Comparison of ENCODE assay signal across 14 cellular contexts in the genomic region with DNA sequence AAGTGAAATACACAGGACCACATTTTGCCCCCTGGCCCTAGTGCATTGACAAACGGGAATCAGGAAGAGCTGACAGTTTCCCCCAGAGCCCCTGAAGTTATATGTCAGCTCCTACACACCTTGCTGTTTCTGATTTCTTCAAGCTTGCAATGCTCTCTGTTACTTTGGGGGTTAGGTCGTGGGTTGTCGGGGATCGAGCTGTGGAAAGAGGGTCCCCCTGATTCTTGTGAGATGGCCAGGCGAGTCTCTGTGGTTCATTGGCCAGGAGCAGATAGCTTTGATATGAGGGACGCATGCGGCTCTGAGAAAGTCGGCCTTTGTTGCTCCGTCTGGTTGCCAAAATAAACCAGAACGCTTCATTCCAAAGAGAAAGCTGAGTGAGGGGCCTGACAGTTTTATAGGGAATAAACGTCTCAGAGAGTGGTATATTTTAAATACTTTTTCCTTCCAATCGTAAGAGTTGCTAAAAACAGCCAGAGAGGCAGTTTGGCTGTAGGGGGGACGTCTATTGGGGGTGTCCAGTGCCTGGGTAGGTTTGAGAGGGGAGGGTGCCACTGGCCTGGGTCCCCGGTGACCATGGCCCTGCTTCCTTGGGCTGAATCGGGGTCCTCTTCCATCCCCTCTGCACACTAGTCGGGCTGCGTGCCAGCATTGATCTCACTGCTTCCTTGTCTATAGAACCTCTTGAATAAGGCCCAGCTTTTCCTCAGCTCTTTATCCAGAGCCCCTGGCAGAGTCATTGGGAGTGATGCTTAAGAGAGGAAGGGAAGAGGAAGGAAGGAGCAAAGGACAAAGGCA. TPM values are rescaled to one million over a fixed set of nuclear protein-coding genes. Genes with fewer than 3 reads are reported as not detected.
DNase-seq lines count a peak whose midpoint lies in the region; TF ChIP-seq lines count a peak whose summit lies in the region.
"Had no signal": no experiment of that assay in that cellular context is flagged by ENCODE, and none has a peak within 500 bp of the region (broad histone marks: within the 10 kb centered on the region; RNA-seq: fewer than 3 reads in every experiment).

No MANE protein-coding gene starts in this region.

- no peak for TF ChIP-seq POLR2A in breast epithelium (IDR thresholded peaks at IDR 0.05)
- no peak for TF ChIP-seq POLR2A in stomach (IDR thresholded peaks at IDR 0.05)

- H3K4me3 Mint-ChIP-seq in MCF 10A (ENCODE audit: unreplicated experiment): no peak overlapping the region
- peak overlapping the region in 4 of 5 donors; percentile 11 to 69 (median 20) for H3K4me3 Mint-ChIP-seq in immature natural killer cell

- H3K9me3 Mint-ChIP-seq in MCF 10A (ENCODE audit: unreplicated experiment) (no peaks in the 10 kb centered on the region), immature natural killer cell (no peaks in the 10 kb centered on the region)

- H3K27ac Mint-ChIP-seq in MCF 10A (ENCODE audit: low read depth, unreplicated experiment): peak overlapping the region; percentile 17
- peak overlapping the region; percentile 91 to 97 (median 92) for H3K27ac Mint-ChIP-seq in immature natural killer cell

- no peaks in the 10 kb centered on the region for H3K9me3 ChIP-seq in breast epithelium
- no peaks in the 10 kb centered on the region for H3K9me3 ChIP-seq in stomach
- H3K9me3 ChIP-seq: psoas muscle had no signal

- H3K27me3 Mint-ChIP-seq in MCF 10A (ENCODE audit: insufficient read depth, unreplicated experiment): no peaks in the 10 kb centered on the region
- H3K27me3 Mint-ChIP-seq in immature natural killer cell (ENCODE audit: low read depth in 3 of 3): peaks cover 0 to 10% (median 2%) of the 10 kb centered on the region in 3 donors

- WGBS in stomach, 5 donors: 67 to 75% (median 70%) methylated on average over 17 of the region's 17 CpGs

- H3K4me1 ChIP-seq in breast epithelium: no peaks in the 10 kb centered on the region
- H3K4me1 ChIP-seq in stomach: peaks cover 4 to 67% (median 37%) of the 10 kb centered on the region in 4 donors
- H3K4me1 ChIP-seq: psoas muscle had no signal

- BruUV-seq in MCF 10A (replicated peaks; lab: Mats Ljungman, UMichigan): no TSS peak

- H3K36me3 Mint-ChIP-seq in MCF 10A (ENCODE audit: insufficient read depth, unreplicated experiment) (peaks cover 68% of the 10 kb centered on the region), immature natural killer cell (peaks cover 7 to 61% (median 20%) of the 10 kb centered on the region in 3 donors)

- TF ChIP-seq CTCF in MCF 10A (IDR thresholded peaks at IDR 0.05; ENCODE audit: unreplicated experiment) (no peak), breast epithelium (IDR thresholded peaks at IDR 0.05) (no peak), stomach (IDR thresholded peaks at IDR 0.05) (no peak)

- no peak overlapping the region for H3K4me3 ChIP-seq in breast epithelium
- no peak overlapping the region for H3K4me3 ChIP-seq in stomach
- H3K4me3 ChIP-seq: psoas muscle had no signal

- DNase-seq in MCF 10A (ENCODE audit: unreplicated experiment): no peak
- no peak for DNase-seq in breast epithelium (ENCODE audit: low spot score in 2 of 2)
- DNase-seq in activated CD8-positive, alpha-beta memory T cell treated with anti-CD3 and anti-CD28 coated beads, Interleukin-2, amount 50 U/mL, for 48 hours: peak; percentile 58
- no peak for DNase-seq in immature natural killer cell
- DNase-seq in stomach: no peak
- DNase-seq in COLO668 (lab: John Stamatoyannopoulos, UW; ENCODE audit: unreplicated experiment): no peak
- no peak for DNase-seq in NCI-H2196 treated with DMSO at 0.1 percent for 48 hours (lab: John Stamatoyannopoulos, UW; ENCODE audit: unreplicated experiment)
- DNase-seq in activated effector memory CD4-positive, alpha-beta T cell treated with anti-CD3 and anti-CD28 coated beads, Interleukin-2, amount 50 U/mL, for 16 hours: no peak
- DNase-seq: mesendoderm; NCI-H1694 treated with DMSO at 0.1 percent for 48 hours; NCI-H774; psoas muscle; SHP77; stimulated activated CD4-positive, alpha-beta T cell treated with anti-CD3 and anti-CD28 coated beads, Interleukin-1b, Interleukin-23, amount 100 ng/mL, for 48 hours had no signal

- POLR2A ChIA-PET in MCF 10A (lab: Yijun Ruan, JAX): interaction anchor here (1.1 kb wide), 1 partner anchor 28 kb away, joined by 3 read pairs; no protein-coding TSS in a partner anchor

- H3K27ac ChIP-seq in breast epithelium (peak overlapping the region in 1 of 2 donors; percentile 14), stomach (peak overlapping the region in 3 of 5 donors; percentile 14 to 66 (median 65))
- H3K27ac ChIP-seq: psoas muscle had no signal

- TF ChIP-seq EP300 in stomach (IDR thresholded peaks at IDR 0.05): no peak

- intact Hi-C loops in MCF 10A (cut with micrococcal nuclease) (no loop called here), breast epithelium (cut with DNase I; ENCODE audit: low total_unique reads) (no loop called here), stomach (cut with DNase I; ENCODE audit: low total_unique reads) (no loop called here)

- H3K36me3 ChIP-seq in breast epithelium: no peaks in the 10 kb centered on the region
- peaks cover 0 to 45% (median 40%) of the 10 kb centered on the region in 4 donors for H3K36me3 ChIP-seq in stomach

- H3K27me3 ChIP-seq in breast epithelium (no peaks in the 10 kb centered on the region), stomach (no peaks in the 10 kb centered on the region)

- H3K4me1 Mint-ChIP-seq in MCF 10A (ENCODE audit: insufficient read depth, unreplicated experiment): no peaks in the 10 kb centered on the region
- peaks cover 63 to 94% of the 10 kb centered on the region in 2 donors for H3K4me1 Mint-ChIP-seq in immature natural killer cell

- CTCF ChIA-PET in MCF 10A (lab: Yijun Ruan, JAX): interaction anchor here (0.6 to 4.9 kb wide), 4 partner anchors 15 to 410 kb away, joined by 3 to 38 read pairs (median 4); no protein-coding TSS in a partner anchor

RNA-seq across cellular contexts. Expression of a gene that starts 18.9 kb away (rescaled TPM):
- 62.2 and 70.9 TPM in 2 replicates for total RNA-seq in MCF 10A (2022)
- 10 to 100 TPM; 43.3 to 72.8 (median 53.7) TPM for total RNA-seq in breast epithelium
- polyA plus RNA-seq in immature natural killer cell: 10 to 100 TPM; 47.5 to 83.3 (median 71.4) TPM
- total RNA-seq in stomach: 10 to 100 TPM; 27.4 to 89.0 (median 49.1) TPM
- polyA plus RNA-seq in stomach: 1 to 10 TPM; 5.5 to 8.3 (median 7.0) TPM

RNA-seq across cellular contexts. Expression of a gene that starts 28.5 kb away (rescaled TPM):
- total RNA-seq in MCF 10A (2022) (44.0 and 45.8 TPM in 2 replicates), breast epithelium (1 to 10 TPM; 2.9 to 7.5 (median 6.9) TPM), stomach (100 to 1,000 TPM in 1 of 5 donors, 1 to 10 TPM in 2, under 1 TPM in 1, not detected in 1; 0.45 to 149 (median 5.1) TPM)
- polyA plus RNA-seq in immature natural killer cell (1 to 10 TPM; 2.1 to 8.9 (median 4.3) TPM), stomach (1 to 10 TPM; 2.1 to 9.2 (median 5.5) TPM)
